ENCODE assay signal across 10 cellular contexts in the genomic region with DNA sequence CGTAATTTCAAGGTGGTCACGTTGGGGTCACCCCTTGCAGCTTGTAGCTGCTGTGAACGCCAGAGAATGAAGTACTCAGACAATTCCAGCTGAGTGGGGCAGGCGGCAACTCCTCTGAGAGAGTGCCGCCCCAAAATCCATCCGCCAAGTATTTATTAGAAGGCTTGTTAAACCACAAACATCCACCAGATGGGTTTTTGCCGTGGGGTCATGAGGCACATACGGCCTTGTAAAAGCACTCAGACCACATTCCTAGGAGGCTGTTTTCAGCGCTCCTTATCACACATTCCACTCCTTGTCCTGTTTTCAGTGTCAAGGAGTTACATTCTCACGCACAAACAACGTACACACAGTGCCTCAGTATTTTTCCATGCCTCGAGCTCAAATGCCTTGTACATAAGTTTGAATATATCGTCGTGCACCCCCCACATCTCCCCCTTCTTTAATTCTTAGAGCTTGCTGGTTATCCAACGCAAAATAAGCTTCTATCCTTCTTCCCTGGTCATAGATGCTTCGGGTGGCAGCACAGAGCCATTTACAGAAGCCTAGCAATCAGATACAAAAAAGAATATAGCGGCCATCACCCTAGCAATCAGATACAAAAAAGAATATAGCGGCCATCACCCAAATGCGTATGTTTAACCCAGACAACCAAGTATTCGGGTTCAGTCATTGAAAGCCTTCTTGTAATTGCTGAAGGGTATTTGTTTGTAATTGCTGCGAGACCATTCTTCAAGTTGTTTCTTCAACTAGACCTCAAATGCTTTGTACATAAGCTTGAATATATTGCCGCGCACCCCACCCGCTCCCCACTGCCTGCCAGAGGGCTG. TPM values are rescaled to one million over a fixed set of nuclear protein-coding genes. Genes with fewer than 3 reads are reported as not detected.
DNase-seq lines count a peak whose midpoint lies in the region; ATAC-seq and TF ChIP-seq lines count a peak whose summit lies in the region.
"Had no signal": no experiment of that assay in that cellular context is flagged by ENCODE, and none has a peak within 500 bp of the region (broad histone marks: within the 10 kb centered on the region; RNA-seq: fewer than 3 reads in every experiment).

No MANE protein-coding gene starts in this region.

- BruUV-seq in Calu3 (replicated peaks; lab: Mats Ljungman, UMichigan): no TSS peak

- WGBS in HUES64: 40% methylated on average over 24 of the region's 24 CpGs
- WGBS in endodermal cell (ENCODE audit: insufficient coverage in 1 of 2, insufficient read length in 1 of 2), 2 experiments: 45 to 47% methylated on average over 16 to 24 of the region's 24 CpGs

- H3K9me3 ChIP-seq in HUES64 (ENCODE audit: insufficient read depth, low read depth, low read length) (no peaks in the 10 kb centered on the region), endodermal cell (ENCODE audit: control insufficient read depth, low read length) (no peaks in the 10 kb centered on the region)

- TF ChIP-seq POLR2A in GM18505 (IDR thresholded peaks at IDR 0.05; ENCODE audit: borderline replicate concordance, extremely low read depth, insufficient read depth, insufficient read length): no peak

- H3K27ac Mint-ChIP-seq in Calu3 (ENCODE audit: unreplicated experiment): peak overlapping the region; percentile 38
- H3K27ac Mint-ChIP-seq in endodermal cell: no peak overlapping the region
- H3K27ac Mint-ChIP-seq in nephron: no peak overlapping the region

- CTCF ChIA-PET in Calu3 (lab: Charles Lee): interaction anchor here (0.9 to 1.6 kb wide), 2 partner anchors 20 to 54 kb away, joined by 3 to 4 read pairs; no protein-coding TSS in a partner anchor

- peaks cover 21% of the 10 kb centered on the region for H3K4me1 ChIP-seq in HUES64 (ENCODE audit: insufficient read depth, low read length)
- H3K4me1 ChIP-seq in endodermal cell (ENCODE audit: control insufficient read depth, insufficient read depth, low read length): no peaks in the 10 kb centered on the region

- peak overlapping the region; percentile 53; the same call in 1 of the 2 replicates for H3K9ac ChIP-seq in HUES64 (ENCODE audit: low read depth, low read length)
- H3K9ac ChIP-seq in endodermal cell (ENCODE audit: extremely low read depth, low read length, poor library complexity, severe bottlenecking): no peak overlapping the region

- H3K4me3 Mint-ChIP-seq in Calu3 (ENCODE audit: low read depth, unreplicated experiment) (peak overlapping the region; percentile 61), endodermal cell (peak overlapping the region; percentile 44), nephron (peak overlapping the region in 2 of 3 experiments; percentile 24 to 70)

- ATAC-seq in HG03280 (IDR thresholded peaks at IDR 0.05; ENCODE audit: unreplicated experiment) (no peak), HG03108 (IDR thresholded peaks at IDR 0.05; ENCODE audit: unreplicated experiment) (no peak), GM18505 (IDR thresholded peaks at IDR 0.05; ENCODE audit: unreplicated experiment) (no peak)

- H3K9me3 Mint-ChIP-seq in Calu3 (ENCODE audit: low read depth, unreplicated experiment) (no peaks in the 10 kb centered on the region), endodermal cell (no peaks in the 10 kb centered on the region), nephron (peaks cover 2% of the 10 kb centered on the region)

- H3K4me1 Mint-ChIP-seq in Calu3 (ENCODE audit: low read depth, unreplicated experiment) (peaks cover 20% of the 10 kb centered on the region), endodermal cell (peaks cover 7% of the 10 kb centered on the region), nephron (peaks cover 16% of the 10 kb centered on the region)

- H3K27me3 ChIP-seq in HUES64 (ENCODE audit: insufficient read depth, low read length): peaks cover 84% of the 10 kb centered on the region
- peaks cover 73% of the 10 kb centered on the region for H3K27me3 ChIP-seq in endodermal cell (ENCODE audit: control insufficient read depth, insufficient read depth, low read length, poor library complexity, severe bottlenecking)

- TF ChIP-seq CTCF in Calu3 (IDR thresholded peaks at IDR 0.05; ENCODE audit: unreplicated experiment) (no peak), endodermal cell (conservative IDR thresholded peaks at IDR 0.05) (peak; percentile 16), nephron (IDR thresholded peaks at IDR 0.05; ENCODE audit: unreplicated experiment in 3 of 3) (no peak)

- no peaks in the 10 kb centered on the region for H3K36me3 Mint-ChIP-seq in Calu3 (ENCODE audit: insufficient read depth, unreplicated experiment)
- no peaks in the 10 kb centered on the region for H3K36me3 Mint-ChIP-seq in endodermal cell (ENCODE audit: low read depth)
- no peaks in the 10 kb centered on the region for H3K36me3 Mint-ChIP-seq in nephron (ENCODE audit: low read depth)

- DNase-seq in Calu3: peak; percentile 64
- no peak for DNase-seq in endodermal cell
- DNase-seq in OCI-M2 (lab: John Stamatoyannopoulos, UW; ENCODE audit: unreplicated experiment): no peak
- DNase-seq: head of caudate nucleus had no signal

- H3K27me3 Mint-ChIP-seq in Calu3 (ENCODE audit: unreplicated experiment) (peaks cover 50% of the 10 kb centered on the region), endodermal cell (ENCODE audit: insufficient read depth) (peaks cover 94% of the 10 kb centered on the region), nephron (ENCODE audit: low read depth) (peaks cover 91% of the 10 kb centered on the region)

- intact Hi-C loops in Calu3 (cut with micrococcal nuclease; ENCODE audit: unreplicated experiment): no loop called here

- no peaks in the 10 kb centered on the region for H3K36me3 ChIP-seq in HUES64 (ENCODE audit: insufficient read depth, low read length)
- no peaks in the 10 kb centered on the region for H3K36me3 ChIP-seq in endodermal cell (ENCODE audit: control insufficient read depth, insufficient read depth, low read length)

- H3K4me3 ChIP-seq in HUES64 (ENCODE audit: low read length): peak overlapping the region; percentile 56
- peak overlapping the region; percentile 60 for H3K4me3 ChIP-seq in endodermal cell (ENCODE audit: low read length)

- H3K27ac ChIP-seq in HUES64 (ENCODE audit: low read depth, low read length) (no peak overlapping the region), endodermal cell (ENCODE audit: low read depth, low read length) (no peak overlapping the region)

RNA-seq across cellular contexts. Expression of a gene that starts 7.3 kb away (rescaled TPM):
- total RNA-seq in Calu3 (2022) (not detected in 2 replicates), endodermal cell (not detected)
- not detected for polyA plus RNA-seq in HUES64 (2013, experiment 1 of 2)
- polyA plus RNA-seq in HUES64 (2013, experiment 2 of 2): 0.13 TPM
- polyA plus RNA-seq in endodermal cell (2013, experiment 1 of 2): not detected
- polyA plus RNA-seq in endodermal cell (2013, experiment 2 of 2): not detected
- total RNA-seq: pulmonary artery endothelial cell had no signal

RNA-seq across cellular contexts. Expression of a gene that starts 20.8 kb away (rescaled TPM):
- total RNA-seq in Calu3 (2022) (not detected in 2 replicates), endodermal cell (not detected)
- polyA plus RNA-seq in HUES64 (2013, experiment 1 of 2): 0.35 TPM
- 0.38 TPM for polyA plus RNA-seq in HUES64 (2013, experiment 2 of 2)
- polyA plus RNA-seq in endodermal cell (2013, experiment 1 of 2): 0.11 TPM
- polyA plus RNA-seq in endodermal cell (2013, experiment 2 of 2): not detected
- total RNA-seq: pulmonary artery endothelial cell had no signal
